In genomic region chr3:126355777-126356372, GRCh38 we compare ENCODE assay signal across 8 cellular contexts. TPM values are rescaled to one million over a fixed set of nuclear protein-coding genes. Genes with fewer than 3 reads are reported as not detected.
DNase-seq lines count a peak whose midpoint lies in the region; ATAC-seq and TF ChIP-seq lines count a peak whose summit lies in the region.

No MANE protein-coding gene starts in this region.

- H3K4me1 ChIP-seq in naive thymus-derived CD4-positive, alpha-beta T cell (ENCODE audit: control insufficient read depth in 2 of 2, insufficient read depth in 2 of 2, low read length in 2 of 2): peaks cover 4 to 7% of the 10 kb centered on the region in 2 donors
- H3K4me1 ChIP-seq in aorta (ENCODE audit: control insufficient read depth in 1 of 2, insufficient read depth in 2 of 2, low read length in 2 of 2): peaks cover 3% of the 10 kb centered on the region in 2 donors

- H3K9me3 Mint-ChIP-seq in CD14-positive monocyte: peaks cover 0 to 20% (median 7%) of the 10 kb centered on the region in 7 donors
- H3K9me3 Mint-ChIP-seq in activated CD8-positive, alpha-beta T cell treated with anti-CD3 and anti-CD28 coated beads, Interleukin-2, amount 10 ng/mL, durations not matched to agents 7 days and 5 days (ENCODE audit: insufficient read depth): no peaks in the 10 kb centered on the region
- no peaks in the 10 kb centered on the region for H3K9me3 Mint-ChIP-seq in naive thymus-derived CD4-positive, alpha-beta T cell

- H3K27ac Mint-ChIP-seq in CD14-positive monocyte: no peak overlapping the region
- no peak overlapping the region for H3K27ac Mint-ChIP-seq in activated CD8-positive, alpha-beta T cell treated with anti-CD3 and anti-CD28 coated beads, Interleukin-2, amount 10 ng/mL, durations not matched to agents 7 days and 5 days
- H3K27ac Mint-ChIP-seq in naive thymus-derived CD4-positive, alpha-beta T cell: peak overlapping the region in 3 of 9 donors; percentile 26 to 93 (median 48)

- H3K27ac ChIP-seq in naive thymus-derived CD4-positive, alpha-beta T cell (ENCODE audit: low read depth, low read length): no peak overlapping the region
- peak overlapping the region; percentile 91 to 97 for H3K27ac ChIP-seq in aorta (ENCODE audit: low read depth in 1 of 2, low read length in 2 of 2)

- no peak for ATAC-seq in activated CD8-positive, alpha-beta T cell treated with anti-CD3 and anti-CD28 coated beads, Interleukin-2, amount 10 ng/mL, durations not matched to agents 7 days and 5 days
- no peak for ATAC-seq in naive thymus-derived CD4-positive, alpha-beta T cell
- ATAC-seq in aorta (ENCODE audit: low FRiP score): peak; percentile 92
- no peak for ATAC-seq in HG02973 (IDR thresholded peaks at IDR 0.05; ENCODE audit: unreplicated experiment)

- POLR2A ChIA-PET in activated CD8-positive, alpha-beta T cell treated with anti-CD3 and anti-CD28 coated beads, Interleukin-2, amount 10 ng/mL, durations not matched to agents 7 days and 5 days (lab: Charles Lee): no interaction called here
- POLR2A ChIA-PET in naive thymus-derived CD4-positive, alpha-beta T cell (lab: Charles Lee): no interaction called here

- peaks cover 4 to 7% of the 10 kb centered on the region in 2 donors for H3K36me3 Mint-ChIP-seq in CD14-positive monocyte
- no peaks in the 10 kb centered on the region for H3K36me3 Mint-ChIP-seq in activated CD8-positive, alpha-beta T cell treated with anti-CD3 and anti-CD28 coated beads, Interleukin-2, amount 10 ng/mL, durations not matched to agents 7 days and 5 days (ENCODE audit: low read depth)
- H3K36me3 Mint-ChIP-seq in naive thymus-derived CD4-positive, alpha-beta T cell: no peaks in the 10 kb centered on the region

- no peak for DNase-seq in CD14-positive monocyte (ENCODE audit: low spot score)
- peak in 75 of 76 experiments; percentile 22 to 94 (median 85) for DNase-seq in HUDEP-2 (lab: John Stamatoyannopoulos, UW; ENCODE audit: unreplicated experiment in 76 of 76)
- no peak for DNase-seq in activated CD8-positive, alpha-beta T cell treated with anti-CD3 and anti-CD28 coated beads, Interleukin-2, amount 10 ng/mL, durations not matched to agents 7 days and 5 days
- DNase-seq in fibroblast of villous mesenchyme (ENCODE audit: low read depth): peak; percentile 94
- no peak for DNase-seq in naive thymus-derived CD4-positive, alpha-beta T cell
- peak; percentile 94 to 98 for DNase-seq in aorta
- no peak for DNase-seq in activated gamma-delta T cell treated with Interleukin-2 at 50 U/mL for 16 hours

- H3K4me1 Mint-ChIP-seq in CD14-positive monocyte: peaks cover 18% of the 10 kb centered on the region
- peaks cover 11% of the 10 kb centered on the region for H3K4me1 Mint-ChIP-seq in activated CD8-positive, alpha-beta T cell treated with anti-CD3 and anti-CD28 coated beads, Interleukin-2, amount 10 ng/mL, durations not matched to agents 7 days and 5 days (ENCODE audit: low read depth)
- H3K4me1 Mint-ChIP-seq in naive thymus-derived CD4-positive, alpha-beta T cell: peaks cover 4 to 17% (median 11%) of the 10 kb centered on the region in 7 donors

- H3K9me3 ChIP-seq in naive thymus-derived CD4-positive, alpha-beta T cell (ENCODE audit: control insufficient read depth in 2 of 3, low read length in 3 of 3): no peaks in the 10 kb centered on the region
- no peaks in the 10 kb centered on the region for H3K9me3 ChIP-seq in aorta (ENCODE audit: control insufficient read depth, low read length)

- intact Hi-C loops in CD14-positive monocyte (cut with micrococcal nuclease) (loop anchor here (5.0 to 10.0 kb wide), 3 partner anchors 109 to 439 kb away; partner anchors contain the start of gene ZXDC (in 1 of the 2)), aorta (cut with DNase I) (loop anchor here (1.0 to 5.0 kb wide), 5 partner anchors 54 to 144 kb away; no protein-coding TSS in a partner anchor)
- intact Hi-C loops in naive thymus-derived CD4-positive, alpha-beta T cell (cut with micrococcal nuclease): loop anchor here (2.0 to 10.0 kb wide), 8 partner anchors 119 to 1304 kb away; partner anchors contain the start of genes SLC41A3 (in 2 of the 2), CHCHD6 (in 1 of the 2), MCM2 (in 1 of the 2) and OSBPL11 (in 1 of the 2)

- no peaks in the 10 kb centered on the region for H3K36me3 ChIP-seq in naive thymus-derived CD4-positive, alpha-beta T cell (ENCODE audit: control insufficient read depth in 2 of 3, insufficient read depth in 3 of 3, low read length in 3 of 3)
- peaks cover 0 to 16% of the 10 kb centered on the region in 2 donors for H3K36me3 ChIP-seq in aorta (ENCODE audit: control insufficient read depth in 1 of 2, insufficient read depth in 2 of 2, low read length in 1 of 2)

- CTCF ChIA-PET in activated CD8-positive, alpha-beta T cell treated with anti-CD3 and anti-CD28 coated beads, Interleukin-2, amount 10 ng/mL, durations not matched to agents 7 days and 5 days (lab: Charles Lee): no interaction called here
- CTCF ChIA-PET in naive thymus-derived CD4-positive, alpha-beta T cell (lab: Charles Lee): no interaction called here

- peaks cover 9 to 10% of the 10 kb centered on the region in 2 donors for H3K27me3 ChIP-seq in naive thymus-derived CD4-positive, alpha-beta T cell (ENCODE audit: control insufficient read depth in 2 of 2, insufficient read depth in 2 of 2, low read length in 2 of 2)
- no peaks in the 10 kb centered on the region for H3K27me3 ChIP-seq in aorta (ENCODE audit: control insufficient read depth in 1 of 2, insufficient read depth in 2 of 2, low read length in 1 of 2)

- WGBS in aorta, 2 donors: 0 to 1% methylated on average over 32 of the region's 32 CpGs

- TF ChIP-seq CTCF in CD14-positive monocyte (IDR thresholded peaks at IDR 0.05): no peak
- TF ChIP-seq CTCF in fibroblast of villous mesenchyme (IDR thresholded peaks at IDR 0.05; ENCODE audit: insufficient read depth, low read depth, low read length): no peak

- H3K27me3 Mint-ChIP-seq in CD14-positive monocyte (ENCODE audit: low read depth in 3 of 3): peaks cover 53 to 70% (median 55%) of the 10 kb centered on the region in 3 donors
- H3K27me3 Mint-ChIP-seq in activated CD8-positive, alpha-beta T cell treated with anti-CD3 and anti-CD28 coated beads, Interleukin-2, amount 10 ng/mL, durations not matched to agents 7 days and 5 days (ENCODE audit: low read depth): peaks cover 37% of the 10 kb centered on the region
- peaks cover 36 to 47% (median 37%) of the 10 kb centered on the region in 5 donors for H3K27me3 Mint-ChIP-seq in naive thymus-derived CD4-positive, alpha-beta T cell

- H3K4me3 ChIP-seq in fibroblast of villous mesenchyme (ENCODE audit: low read depth, low read length) (peak overlapping the region; percentile 56), aorta (ENCODE audit: low read length in 2 of 2) (peak overlapping the region; percentile 90 to 98)
- peak overlapping the region; percentile 27 for H3K4me3 ChIP-seq in naive thymus-derived CD4-positive, alpha-beta T cell (ENCODE audit: low read length)

- peak overlapping the region; percentile 82 to 94 for H3K4me3 Mint-ChIP-seq in CD14-positive monocyte
- H3K4me3 Mint-ChIP-seq in activated CD8-positive, alpha-beta T cell treated with anti-CD3 and anti-CD28 coated beads, Interleukin-2, amount 10 ng/mL, durations not matched to agents 7 days and 5 days: peak overlapping the region; percentile 56
- peak overlapping the region; percentile 84 to 95 (median 90) for H3K4me3 Mint-ChIP-seq in naive thymus-derived CD4-positive, alpha-beta T cell

RNA-seq across cellular contexts. Expression of gene KLF15, which starts 1.3 kb away (rescaled TPM):
- polyA plus RNA-seq in CD14-positive monocyte (not detected), aorta (10 to 100 TPM; 23.7 to 43.9 TPM)
- total RNA-seq in activated CD8-positive, alpha-beta T cell treated with anti-CD3 and anti-CD28 coated beads, Interleukin-2, amount 10 ng/mL, durations not matched to agents 7 days and 5 days: not detected
- total RNA-seq in fibroblast of villous mesenchyme (0.32 and 0.43 TPM in 2 replicates), aorta (10 to 100 TPM in 1 of 2 donors, 1 to 10 TPM in 1; 8.5 to 39.9 TPM)
- under 1 TPM in 2 of 5 experiments, not detected in 3; 0.57 to 0.81 TPM for total RNA-seq in naive thymus-derived CD4-positive, alpha-beta T cell
- not detected for polyA plus RNA-seq in naive thymus-derived CD4-positive, alpha-beta T cell

RNA-seq across cellular contexts. Expression of gene CFAP100, which starts 38.8 kb away (rescaled TPM):
- polyA plus RNA-seq in CD14-positive monocyte (not detected), aorta (not detected)
- total RNA-seq in activated CD8-positive, alpha-beta T cell treated with anti-CD3 and anti-CD28 coated beads, Interleukin-2, amount 10 ng/mL, durations not matched to agents 7 days and 5 days: not detected
- total RNA-seq in fibroblast of villous mesenchyme (not detected in 2 replicates), aorta (not detected)
- total RNA-seq in naive thymus-derived CD4-positive, alpha-beta T cell: not detected
- polyA plus RNA-seq in naive thymus-derived CD4-positive, alpha-beta T cell: not detected

Comparison
In these comparisons a context has a peak if more than half of its experiments do, and no peak if none do; other contexts are left out.
1. DNase-seq: peak in HUDEP-2 (75 of 76), fibroblast of villous mesenchyme (single experiment) and aorta (2 of 2); none in CD14-positive monocyte (single experiment), activated CD8-positive, alpha-beta T cell treated with anti-CD3 and anti-CD28 coated beads, Interleukin-2, amount 10 ng/mL, durations not matched to agents 7 days and 5 days (single experiment), naive thymus-derived CD4-positive, alpha-beta T cell (0 of 9) and activated gamma-delta T cell treated with Interleukin-2 at 50 U/mL for 16 hours (single experiment).
2. H3K4me3 ChIP-seq: peak in every context shown above with its lines; median percentile 94 in aorta; 56 in fibroblast of villous mesenchyme; 27 in naive thymus-derived CD4-positive, alpha-beta T cell.
3. Peak in every context shown above with its lines, with median percentiles within 50 percentile points of each other: H3K4me3 Mint-ChIP-seq.